Comparison of ENCODE assay signal across 8 cellular contexts in genomic region chr16:31508706-31509523, GRCh38. TPM values are rescaled to one million over a fixed set of nuclear protein-coding genes. Genes with fewer than 3 reads are reported as not detected.
A peak's percentile ranks its signal among the peaks of the same experiment; 100 is the strongest.
DNase-seq lines count a peak whose midpoint lies in the region; ATAC-seq, FAIRE-seq and TF ChIP-seq lines count a peak whose summit lies in the region.

No MANE protein-coding gene starts in this region.

- POLR2A ChIA-PET in Caco-2 (lab: Charles Lee) = interaction anchor here (0.6 to 1.3 kb wide), 3 partner anchors 25 to 365 kb away, joined by 3 to 8 read pairs (median 3); partner anchors contain the start of genes ARMC5 and ZNF267

- H3K27ac ChIP-seq in KOPT-K1 (ENCODE audit: low read depth, low read length, poor library complexity, severe bottlenecking) = peak overlapping the region; percentile 77
- H3K27ac ChIP-seq in kidney (ENCODE audit: low read depth in 2 of 2, low read length in 2 of 2) = peak overlapping the region; percentile 92 to 94
- peak overlapping the region; percentile 86 for H3K27ac ChIP-seq in subcutaneous abdominal adipose tissue (ENCODE audit: low read depth, low read length)

- peak overlapping the region; percentile 95 for H3K27ac Mint-ChIP-seq in Caco-2 (ENCODE audit: unreplicated experiment)

- H3K4me1 ChIP-seq in Caco-2 (no peaks in the 10 kb centered on the region), kidney (ENCODE audit: control insufficient read depth in 1 of 2, insufficient read depth in 1 of 2, low read depth in 1 of 2, low read length in 2 of 2) (peaks cover 6 to 13% of the 10 kb centered on the region in 2 donors), subcutaneous abdominal adipose tissue (ENCODE audit: control insufficient read depth in 5 of 5, insufficient read depth in 5 of 5, low read length in 5 of 5) (peaks cover 6 to 41% (median 34%) of the 10 kb centered on the region in 5 donors)

- H3K9me3 Mint-ChIP-seq in Caco-2 (ENCODE audit: unreplicated experiment) = no peaks in the 10 kb centered on the region

- H3K36me3 ChIP-seq in Caco-2 (ENCODE audit: control insufficient read depth, insufficient read depth, low read length) (no peaks in the 10 kb centered on the region), KOPT-K1 (ENCODE audit: insufficient read depth, low read length) (no peaks in the 10 kb centered on the region), kidney (ENCODE audit: control insufficient read depth in 1 of 2, insufficient read depth in 2 of 2, low read length in 2 of 2) (peaks cover 3 to 4% of the 10 kb centered on the region in 2 donors), subcutaneous abdominal adipose tissue (ENCODE audit: control insufficient read depth in 5 of 5, insufficient read depth in 5 of 5, low read length in 5 of 5) (peaks cover 0 to 14% (median 5%) of the 10 kb centered on the region in 5 donors)

- FAIRE-seq in kidney (lab: Jason Lieb, UNC) = no peak

- H3K4me3 ChIP-seq in Caco-2 (ENCODE audit: low read depth, low read length) (peak overlapping the region; percentile 90), astrocyte of the spinal cord (ENCODE audit: low read depth, low read length) (peak overlapping the region; percentile 98), kidney (ENCODE audit: low read length in 2 of 2) (peak overlapping the region; percentile 89 to 98), subcutaneous abdominal adipose tissue (ENCODE audit: low read depth in 1 of 5, low read length in 5 of 5) (peak overlapping the region; percentile 83 to 98 (median 93))

- TF ChIP-seq CTCF in Caco-2 (IDR thresholded peaks at IDR 0.05; ENCODE audit: insufficient read depth in 1 of 2, low read depth in 1 of 2, low read length in 1 of 2, severe bottlenecking in 1 of 2, unreplicated experiment in 1 of 2) = no peak
- TF ChIP-seq CTCF in astrocyte of the spinal cord (IDR thresholded peaks at IDR 0.05; ENCODE audit: low read depth, low read length) = no peak
- TF ChIP-seq CTCF in kidney (IDR thresholded peaks at IDR 0.05; ENCODE audit: borderline replicate concordance, extremely low read depth, insufficient read depth) = no peak

- no peak for ATAC-seq in GM21737 (IDR thresholded peaks at IDR 0.05; ENCODE audit: unreplicated experiment)

- CTCF ChIA-PET in Caco-2 (lab: Charles Lee) = interaction anchor here (1.7 kb wide), 1 partner anchor 31 kb away, joined by 5 read pairs; no protein-coding TSS in a partner anchor

- H3K9ac ChIP-seq in kidney (ENCODE audit: low read length in 2 of 2) (peak overlapping the region; percentile 95), subcutaneous abdominal adipose tissue (ENCODE audit: low read length in 5 of 5) (peak overlapping the region; percentile 97 to 99 (median 98))

- DNase-seq in Caco-2 = no peak
- no peak for DNase-seq in astrocyte of the spinal cord (ENCODE audit: low read depth, low spot score)
- no peak for DNase-seq in kidney
- no peak for DNase-seq in NCI-H1417 treated with DMSO at 0.1 percent for 48 hours (lab: John Stamatoyannopoulos, UW)
- DNase-seq in NCI-H1930 (lab: John Stamatoyannopoulos, UW) = no peak

- peaks cover 11% of the 10 kb centered on the region for H3K36me3 Mint-ChIP-seq in Caco-2 (ENCODE audit: insufficient read depth, unreplicated experiment)

- H3K27me3 Mint-ChIP-seq in Caco-2 (ENCODE audit: insufficient read depth, unreplicated experiment) = no peaks in the 10 kb centered on the region

- TSS peak; percentile 72 for BruUV-seq in Caco-2 (replicated peaks; lab: Mats Ljungman, UMichigan)

- in situ Hi-C loops in astrocyte of the spinal cord (cut with HindIII; ENCODE audit: low sequenced_read_pairs) = no loop called here

- no peaks in the 10 kb centered on the region for H3K9me3 ChIP-seq in Caco-2
- peaks cover 10% of the 10 kb centered on the region for H3K9me3 ChIP-seq in KOPT-K1 (ENCODE audit: insufficient read depth, low read length, poor library complexity, severe bottlenecking)
- no peaks in the 10 kb centered on the region for H3K9me3 ChIP-seq in kidney (ENCODE audit: control insufficient read depth in 1 of 2, low read length in 2 of 2)
- no peaks in the 10 kb centered on the region for H3K9me3 ChIP-seq in subcutaneous abdominal adipose tissue (ENCODE audit: control insufficient read depth in 5 of 5, low read length in 5 of 5)

- H3K4me3 Mint-ChIP-seq in Caco-2 (ENCODE audit: unreplicated experiment) = peak overlapping the region; percentile 92

- intact Hi-C loops in Caco-2 (cut with micrococcal nuclease; ENCODE audit: unreplicated experiment) (loop anchor here (2.0 to 5.0 kb wide), 2 partner anchors 32 to 193 kb away; no protein-coding TSS in a partner anchor), kidney (cut with DNase I) (no loop called here)

- peaks cover 15% of the 10 kb centered on the region for H3K4me1 Mint-ChIP-seq in Caco-2 (ENCODE audit: low read depth, unreplicated experiment)

- H3K27me3 ChIP-seq in Caco-2 (replicated peaks; ENCODE audit: control insufficient read depth, insufficient read depth, low read length) (no peaks in the 10 kb centered on the region), subcutaneous abdominal adipose tissue (ENCODE audit: control insufficient read depth in 5 of 5, insufficient read depth in 4 of 5, low read length in 5 of 5) (no peaks in the 10 kb centered on the region)

RNA-seq across cellular contexts. Expression of gene RUSF1, which starts 0.7 kb away (rescaled TPM):
- total RNA-seq in Caco-2 (2022) (23.5 and 30.5 TPM in 2 replicates), kidney (69.2 TPM)
- 51.8 TPM for polyA plus RNA-seq in kidney (ENCODE audit: insufficient read depth, low read depth, low replicate concordance)

RNA-seq across cellular contexts. Expression of gene AHSP, which starts 18.8 kb away (rescaled TPM):
- total RNA-seq in Caco-2 (2022) (not detected in 2 replicates), kidney (not detected)
- not detected for polyA plus RNA-seq in kidney (ENCODE audit: insufficient read depth, low read depth, low replicate concordance)

RNA-seq across cellular contexts. Expression of gene SLC5A2, which starts 26.0 kb away (rescaled TPM):
- total RNA-seq in Caco-2 (2022) (2.8 and 3.0 TPM in 2 replicates), kidney (4.8 TPM)
- 208 TPM for polyA plus RNA-seq in kidney (ENCODE audit: insufficient read depth, low read depth, low replicate concordance)

RNA-seq across cellular contexts. Expression of gene TGFB1I1, which starts 37.0 kb away (rescaled TPM):
- total RNA-seq in Caco-2 (2022) (9.3 and 10.0 TPM in 2 replicates), kidney (54.4 TPM)
- polyA plus RNA-seq in kidney (ENCODE audit: insufficient read depth, low read depth, low replicate concordance) = 27.5 TPM

RNA-seq across cellular contexts. Expression of gene ARMC5, which starts 49.6 kb away (rescaled TPM):
- total RNA-seq in Caco-2 (2022) (9.7 and 10.2 TPM in 2 replicates), kidney (9.6 TPM)
- 10.9 TPM for polyA plus RNA-seq in kidney (ENCODE audit: insufficient read depth, low read depth, low replicate concordance)
